ENCODE assay signal across 25 cellular contexts in the genomic region with DNA sequence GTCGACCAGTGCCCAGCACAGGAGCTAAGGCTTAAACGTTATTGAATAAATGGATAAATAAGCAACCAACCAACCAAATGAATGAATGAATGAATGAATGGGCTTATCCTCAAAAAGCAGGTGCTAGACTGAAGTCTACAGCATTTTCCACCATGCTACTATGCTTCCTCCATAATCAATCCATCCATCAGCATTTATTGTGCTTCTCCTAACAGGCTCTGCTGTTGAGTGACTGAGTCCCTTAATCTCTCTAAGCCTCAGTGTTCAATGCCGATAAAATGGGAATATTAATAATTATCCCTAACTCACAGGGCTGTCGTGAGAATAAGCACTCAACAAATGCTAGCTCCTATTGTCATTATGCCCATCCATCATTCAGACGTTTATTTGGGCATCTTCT.
"Had no signal": no experiment of that assay in that cellular context is flagged by ENCODE, and none has a peak within 500 bp of the region (broad histone marks: within the 10 kb centered on the region; RNA-seq: fewer than 3 reads in every experiment).

No MANE protein-coding gene starts in this region.

- FAIRE-seq: astrocyte, RCC 7860 had no signal

- DNase-seq: activated B cell treated with CpG ODN at 0.5 μM for 24 hours; activated CD4-positive, alpha-beta T cell treated with anti-CD3 and anti-CD28 coated beads for 1 hour; activated CD4-positive, alpha-beta T cell treated with anti-CD3 and anti-CD28 coated beads, Interleukin-2, amount 10 ng/mL, durations not matched to agents 24 days and 14 days; activated CD4-positive, alpha-beta T cell treated with anti-CD3 and anti-CD28 coated beads, Interleukin-2, amount 50 U/mL, for 48 hours; activated CD8-positive, alpha-beta memory T cell treated with anti-CD3 and anti-CD28 coated beads, Interleukin-2, amount 10 ng/mL, durations not matched to agents 7 days and 5 days; activated gamma-delta T cell; activated naive CD4-positive, alpha-beta T cell treated with anti-CD3 and anti-CD28 coated beads for 36 hours; activated T-cell treated with anti-CD3 and anti-CD28 coated beads, Interleukin-2, amount 50 U/mL, for 4 hours; amygdala; Karpas-422; NCI-H1092; NCI-H1694; NCI-H2029; NCI-H2107; NCI-H2171 treated with DMSO at 0.1 percent for 48 hours; NCI-H510A; NCI-H69; NK-92 treated with Interleukin-12 subunit alpha and Interleukin-12 subunit beta, amount 100 ng/mL, for 24 hours; SHP77; T-helper 9 cell had no signal

- H3K27me3 Mint-ChIP-seq: activated naive CD8-positive, alpha-beta T cell had no signal

- H3K36me3 Mint-ChIP-seq: activated CD8-positive, alpha-beta memory T cell treated with anti-CD3 and anti-CD28 coated beads, Interleukin-2, amount 10 ng/mL, durations not matched to agents 7 days and 5 days; activated naive CD8-positive, alpha-beta T cell; brain had no signal

- H3K27ac Mint-ChIP-seq: activated B cell treated with CpG ODN at 0.5 μM for 24 hours; activated CD4-positive, alpha-beta T cell treated with anti-CD3 and anti-CD28 coated beads, Interleukin-2, amount 10 ng/mL, durations not matched to agents 24 days and 14 days; activated CD8-positive, alpha-beta memory T cell treated with anti-CD3 and anti-CD28 coated beads, Interleukin-2, amount 10 ng/mL, durations not matched to agents 7 days and 5 days; activated naive CD4-positive, alpha-beta T cell treated with anti-CD3 and anti-CD28 coated beads for 36 hours; activated naive CD8-positive, alpha-beta T cell; brain; T-helper 1 cell treated with Interleukin-12 subunit alpha and Interleukin-12 subunit beta and Interleukin-4 antibody, amounts not matched to agents 30 μg/mL and 1 μg/mL, for 36 hours had no signal

- H3K9me3 Mint-ChIP-seq: activated B cell treated with CpG ODN at 0.5 μM for 24 hours; activated CD4-positive, alpha-beta T cell treated with anti-CD3 and anti-CD28 coated beads, Interleukin-2, amount 10 ng/mL, durations not matched to agents 24 days and 14 days; activated naive CD4-positive, alpha-beta T cell treated with anti-CD3 and anti-CD28 coated beads for 36 hours; activated T-cell treated with anti-CD3 and anti-CD28 coated beads, Interleukin-2, amount 50 U/mL, for 4 hours; T-helper 1 cell treated with Interleukin-12 subunit alpha and Interleukin-12 subunit beta and Interleukin-4 antibody, amounts not matched to agents 30 μg/mL and 1 μg/mL, for 36 hours had no signal

- H3K4me3 Mint-ChIP-seq: activated B cell treated with CpG ODN at 0.5 μM for 24 hours; activated CD4-positive, alpha-beta T cell treated with anti-CD3 and anti-CD28 coated beads, Interleukin-2, amount 10 ng/mL, durations not matched to agents 24 days and 14 days; activated CD8-positive, alpha-beta memory T cell treated with anti-CD3 and anti-CD28 coated beads, Interleukin-2, amount 10 ng/mL, durations not matched to agents 7 days and 5 days; activated naive CD4-positive, alpha-beta T cell treated with anti-CD3 and anti-CD28 coated beads for 36 hours; activated naive CD8-positive, alpha-beta T cell; activated T-cell treated with anti-CD3 and anti-CD28 coated beads, Interleukin-2, amount 50 U/mL, for 4 hours; T-helper 1 cell treated with Interleukin-12 subunit alpha and Interleukin-12 subunit beta and Interleukin-4 antibody, amounts not matched to agents 30 μg/mL and 1 μg/mL, for 36 hours had no signal

- ATAC-seq: activated CD8-positive, alpha-beta memory T cell treated with anti-CD3 and anti-CD28 coated beads, Interleukin-2, amount 10 ng/mL, durations not matched to agents 7 days and 5 days; activated T-cell treated with anti-CD3 and anti-CD28 coated beads, Interleukin-2, amount 50 U/mL, for 4 hours had no signal
